10 cellular contexts compared by ENCODE assay signal in genomic region chr7:130993671-130994365, GRCh38.
DNase-seq lines count a peak whose midpoint lies in the region; ATAC-seq, FAIRE-seq and TF ChIP-seq lines count a peak whose summit lies in the region.
"Had no signal": no experiment of that assay in that cellular context is flagged by ENCODE, and none has a peak within 500 bp of the region (broad histone marks: within the 10 kb centered on the region; RNA-seq: fewer than 3 reads in every experiment).

No MANE protein-coding gene starts in this region.

- DNase-seq in heart left ventricle (no peak), cardiac septum (ENCODE audit: low spot score) (no peak), GM12878 (ENCODE audit: low read depth, low spot score) (no peak), uterus (no peak), NCI-H1092 treated with DMSO at 0.1 percent for 48 hours (lab: John Stamatoyannopoulos, UW) (no peak), activated gamma-delta T cell treated with Interleukin-2 at 50 U/mL for 16 hours (no peak)
- DNase-seq: NCI-H446 had no signal

- WGBS in heart left ventricle, 4 donors, result 86 to 90% (median 88%) methylated on average over 11 of the region's 11 CpGs
- WGBS in GM12878 (ENCODE audit: insufficient coverage, insufficient replicate concordance, low lambda C conversion rate, missing lambda C conversion rate), result 50% methylated on average over 11 of the region's 11 CpGs

- no peak for TF ChIP-seq CTCF in heart left ventricle (IDR thresholded peaks at IDR 0.05)
- no peak for TF ChIP-seq CTCF in GM12878 (IDR thresholded peaks at IDR 0.05 in 2 of 3, conservative IDR thresholded peaks at IDR 0.05 in 1 of 3; ENCODE audit: control insufficient read depth in 2 of 3, extremely low read depth in 1 of 3, insufficient read depth in 1 of 3, low read depth in 3 of 3, low read length in 3 of 3)
- no peak for TF ChIP-seq CTCF in uterus (IDR thresholded peaks at IDR 0.05)

- CTCF ChIA-PET in GM12878 (lab: Yijun Ruan, JAX), result interaction anchor here (1.0 to 8.1 kb wide), 6 partner anchors 13 to 97 kb away, joined by 3 to 91 read pairs (median 10); no protein-coding TSS in a partner anchor

- ATAC-seq in heart left ventricle (no peak), GM12878 (peak; percentile 84), GM18873 (IDR thresholded peaks at IDR 0.05; ENCODE audit: low FRiP score, unreplicated experiment) (no peak)

- intact Hi-C loops in heart left ventricle (cut with DNase I), result no loop called here
- intact Hi-C loops in cardiac septum (cut with DNase I), result no loop called here
- intact Hi-C loops in GM12878 (cut with micrococcal nuclease; ENCODE audit: unreplicated experiment), result no loop called here
- intact Hi-C loops in uterus (cut with DNase I; ENCODE audit: low total_unique reads), result loop anchor here (10.0 kb wide), 1 partner anchor 89 kb away; no protein-coding TSS in a partner anchor

- H3K4me1 ChIP-seq in heart left ventricle (peaks cover 22 to 97% (median 72%) of the 10 kb centered on the region in 12 donors), GM12878 (ENCODE audit: control insufficient read depth, insufficient read depth, low read length) (peaks cover 14% of the 10 kb centered on the region), muscle layer of colon (ENCODE audit: insufficient read depth, low read length) (peaks cover 71% of the 10 kb centered on the region), uterus (peaks cover 25 to 38% of the 10 kb centered on the region in 2 donors)
- H3K4me1 ChIP-seq: HAP-1 had no signal

- peak overlapping the region; percentile 54 for H3K4me2 ChIP-seq in GM12878 (ENCODE audit: control insufficient read depth, insufficient read depth)

- H3K36me3 ChIP-seq in heart left ventricle (peaks cover 0 to 12% (median 0%) of the 10 kb centered on the region in 9 donors), GM12878 (ENCODE audit: control insufficient read depth in 2 of 2, insufficient read depth in 2 of 2, low read length in 1 of 2) (no peaks in the 10 kb centered on the region; a peak in 2 of 4 replicates), muscle layer of colon (ENCODE audit: insufficient read depth, low read length) (no peaks in the 10 kb centered on the region), uterus (no peaks in the 10 kb centered on the region)
- H3K36me3 ChIP-seq: HAP-1 had no signal

- H3K9me3 ChIP-seq in heart left ventricle, result no peaks in the 10 kb centered on the region
- no peaks in the 10 kb centered on the region for H3K9me3 ChIP-seq in GM12878 (replicated peaks; ENCODE audit: control insufficient read depth, insufficient read depth, low read length)
- no peaks in the 10 kb centered on the region for H3K9me3 ChIP-seq in muscle layer of colon (ENCODE audit: low read length)
- no peaks in the 10 kb centered on the region for H3K9me3 ChIP-seq in uterus
- H3K9me3 ChIP-seq: HAP-1 had no signal

- H3K4me3 ChIP-seq in heart left ventricle, result peak overlapping the region in 1 of 12 donors; percentile 5
- 0 out of 2 replicates have a peak overlapping the region, but pooled peaks have one; percentile 15 for H3K4me3 ChIP-seq in GM12878
- H3K4me3 ChIP-seq in muscle layer of colon (ENCODE audit: low read depth in 1 of 2, low read length in 2 of 2), result no peak overlapping the region
- H3K4me3 ChIP-seq in uterus, result peak overlapping the region in 1 of 2 donors; percentile 3
- H3K4me3 ChIP-seq: HAP-1 had no signal

- no TSS peak for BruUV-seq in GM12878 (replicated peaks; lab: Mats Ljungman, UMichigan)

- SMC1A ChIA-PET in GM12878 (lab: Charles Lee; ENCODE audit: uncharacterized antibody, unreplicated experiment), result interaction anchor here (0.7 to 4.7 kb wide), 6 partner anchors 12 to 97 kb away, joined by 3 to 49 read pairs (median 8); no protein-coding TSS in a partner anchor

- H3K27ac ChIP-seq in heart left ventricle (peak overlapping the region in 11 of 12 donors; percentile 6 to 76 (median 54)), GM12878 (ENCODE audit: control insufficient read depth, insufficient read depth) (peak overlapping the region; percentile 30), muscle layer of colon (ENCODE audit: low read depth, low read length) (no peak overlapping the region), uterus (peak overlapping the region; percentile 70 to 85)

- peak; percentile 38 for FAIRE-seq in GM12878 (lab: Jason Lieb, UNC)

- in situ Hi-C loops in GM12878 (cut with MboI), result no loop called here

- H3K27me3 ChIP-seq in heart left ventricle (no peaks in the 10 kb centered on the region), GM12878 (replicated peaks in 1 of 2; ENCODE audit: control insufficient read depth in 2 of 2, insufficient read depth in 2 of 2, low read length in 1 of 2) (no peaks in the 10 kb centered on the region), muscle layer of colon (ENCODE audit: control insufficient read depth in 1 of 2, insufficient read depth in 2 of 2, low read length in 2 of 2) (no peaks in the 10 kb centered on the region), uterus (no peaks in the 10 kb centered on the region)

- RAD21 ChIA-PET in GM12878 (lab: Charles Lee; ENCODE audit: unreplicated experiment), result interaction anchor here (0.7 to 3.4 kb wide), 10 partner anchors 10 to 97 kb away, joined by 3 to 35 read pairs (median 4); no protein-coding TSS in a partner anchor

- TF ChIP-seq POLR2A in heart left ventricle (IDR thresholded peaks at IDR 0.05) (no peak), GM12878 (IDR thresholded peaks at IDR 0.05; ENCODE audit: low read depth, low read length) (no peak), uterus (IDR thresholded peaks at IDR 0.05) (no peak)

- no peak for TF ChIP-seq RAD21 in GM12878 (IDR thresholded peaks at IDR 0.05; ENCODE audit: insufficient read depth, low read depth, low read length)

- TF ChIP-seq EP300 in GM12878 (IDR thresholded peaks at IDR 0.05; ENCODE audit: borderline replicate concordance in 1 of 2, control insufficient read depth in 1 of 2, low read depth in 2 of 2, low read length in 2 of 2), result no peak

- POLR2A ChIA-PET in GM12878 (lab: Charles Lee), result interaction anchor here (0.6 to 2.5 kb wide), 6 partner anchors 12 to 283 kb away, joined by 4 to 10 read pairs (median 6); no protein-coding TSS in a partner anchor

- H3K79me2 ChIP-seq in GM12878 (ENCODE audit: control insufficient read depth, insufficient read depth, low read length), result peaks cover 2% of the 10 kb centered on the region

- H3K9ac ChIP-seq in GM12878 (ENCODE audit: control insufficient read depth, insufficient read depth, low read length) (no peak overlapping the region), muscle layer of colon (ENCODE audit: low read length) (peak overlapping the region; percentile 20)

- H2AFZ ChIP-seq in GM12878 (ENCODE audit: control insufficient read depth, low read depth, low read length), result peak overlapping the region; percentile 30; the same call in 1 of the 2 replicates

- no peaks in the 10 kb centered on the region for H4K20me1 ChIP-seq in GM12878 (ENCODE audit: control insufficient read depth, insufficient read depth)

TF ChIP-seq in GM12878, 131 proteins besides CTCF, POLR2A, EP300 and RAD21:
- TF ChIP-seq MEF2B (IDR thresholded peaks at IDR 0.05; ENCODE audit: partially characterized antibody, poor library complexity, severe bottlenecking) (peak; percentile 82), JUNB (IDR thresholded peaks at IDR 0.05) (no peak), HDGF (IDR thresholded peaks at IDR 0.05) (no peak), ZNF687 (IDR thresholded peaks at IDR 0.05) (0 out of 2 replicates have a peak, but pooled peaks have one; percentile 25)
